Comparison of ENCODE assay signal across 8 cellular contexts in genomic region chr16:57091200-57091989, GRCh38. TPM values are rescaled to one million over a fixed set of nuclear protein-coding genes. Genes with fewer than 3 reads are reported as not detected.
DNase-seq lines count a peak whose midpoint lies in the region; ATAC-seq and TF ChIP-seq lines count a peak whose summit lies in the region.

No MANE protein-coding gene starts in this region.

- H3K4me3 Mint-ChIP-seq in activated CD4-positive, alpha-beta memory T cell treated with anti-CD3 and anti-CD28 coated beads for 36 hours: peak overlapping the region; percentile 47

- no peak for TF ChIP-seq POLR2A in prostate gland (IDR thresholded peaks at IDR 0.05)

- H3K36me3 ChIP-seq in cardiac muscle cell: no peaks in the 10 kb centered on the region
- no peaks in the 10 kb centered on the region for H3K36me3 ChIP-seq in prostate gland

- peaks cover 8% of the 10 kb centered on the region for H3K4me1 ChIP-seq in cardiac muscle cell (ENCODE audit: low read depth)
- H3K4me1 ChIP-seq in prostate gland (replicated peaks): peaks cover 6% of the 10 kb centered on the region

- H3K4me1 Mint-ChIP-seq in activated CD4-positive, alpha-beta memory T cell treated with anti-CD3 and anti-CD28 coated beads for 36 hours (ENCODE audit: low read depth): peaks cover 9% of the 10 kb centered on the region

- H3K9me3 ChIP-seq in cardiac muscle cell (ENCODE audit: low read depth) (no peaks in the 10 kb centered on the region), prostate gland (no peaks in the 10 kb centered on the region)

- no peaks in the 10 kb centered on the region for H3K36me3 Mint-ChIP-seq in activated CD4-positive, alpha-beta memory T cell treated with anti-CD3 and anti-CD28 coated beads for 36 hours

- peak overlapping the region; percentile 96 for H3K4me3 ChIP-seq in cardiac muscle cell
- peak overlapping the region; percentile 76 to 87 for H3K4me3 ChIP-seq in prostate gland

- POLR2A ChIA-PET in activated CD4-positive, alpha-beta memory T cell treated with anti-CD3 and anti-CD28 coated beads for 36 hours (lab: Charles Lee): interaction anchor here (1.1 kb wide), 1 partner anchor 15 kb away, joined by 3 read pairs; no protein-coding TSS in a partner anchor

- DNase-seq in cardiac muscle cell (ENCODE audit: low read depth in 1 of 2, low spot score in 1 of 2): peak; percentile 42 to 54
- DNase-seq in Right ventricle myocardium inferior (ENCODE audit: missing footprints): no peak
- no peak for DNase-seq in activated CD4-positive, alpha-beta memory T cell treated with anti-CD3 and anti-CD28 coated beads for 36 hours
- DNase-seq in left cardiac atrium: peak; percentile 61
- no peak for DNase-seq in prostate gland (ENCODE audit: low spot score)
- DNase-seq in activated effector memory CD4-positive, alpha-beta T cell treated with Interleukin-2 at 50 U/mL for 16 hours: no peak
- no peak for DNase-seq in putamen (ENCODE audit: low spot score)

- intact Hi-C loops in Right ventricle myocardium inferior (cut with DNase I): loop anchor here (5.0 kb wide), 1 partner anchor 56 kb away; no protein-coding TSS in a partner anchor
- intact Hi-C loops in activated CD4-positive, alpha-beta memory T cell treated with anti-CD3 and anti-CD28 coated beads for 36 hours (cut with micrococcal nuclease): loop anchor here (5.0 kb wide), 1 partner anchor 36 kb away; no protein-coding TSS in a partner anchor
- intact Hi-C loops in left cardiac atrium (cut with DNase I): no loop called here
- intact Hi-C loops in prostate gland (cut with DNase I): loop anchor here (5.0 to 10.0 kb wide), 2 partner anchors 203 to 326 kb away; no protein-coding TSS in a partner anchor

- CTCF ChIA-PET in activated CD4-positive, alpha-beta memory T cell treated with anti-CD3 and anti-CD28 coated beads for 36 hours (lab: Charles Lee): interaction anchor here (3.3 kb wide), 1 partner anchor 8 kb away, joined by 43 read pairs; no protein-coding TSS in a partner anchor

- no peaks in the 10 kb centered on the region for H3K9me3 Mint-ChIP-seq in activated CD4-positive, alpha-beta memory T cell treated with anti-CD3 and anti-CD28 coated beads for 36 hours

- 18% methylated on average over 25 of the region's 25 CpGs for WGBS in prostate gland

- H3K27ac ChIP-seq in cardiac muscle cell (peak overlapping the region; percentile 24), prostate gland (peak overlapping the region; percentile 73 to 75)

- H3K27ac Mint-ChIP-seq in activated CD4-positive, alpha-beta memory T cell treated with anti-CD3 and anti-CD28 coated beads for 36 hours: no peak overlapping the region

- peaks cover 7% of the 10 kb centered on the region for H3K27me3 Mint-ChIP-seq in activated CD4-positive, alpha-beta memory T cell treated with anti-CD3 and anti-CD28 coated beads for 36 hours

- TF ChIP-seq CTCF in cardiac muscle cell (IDR thresholded peaks at IDR 0.05; ENCODE audit: low read depth, low read length) (no peak), prostate gland (IDR thresholded peaks at IDR 0.05) (no peak)

- no peak for ATAC-seq in Right ventricle myocardium inferior
- ATAC-seq in left cardiac atrium: peak; percentile 11 to 42
- ATAC-seq in GM21528 (IDR thresholded peaks at IDR 0.05; ENCODE audit: low FRiP score, unreplicated experiment): no peak

- H3K27me3 ChIP-seq in cardiac muscle cell (no peaks in the 10 kb centered on the region), prostate gland (replicated peaks; ENCODE audit: insufficient read depth) (no peaks in the 10 kb centered on the region)

RNA-seq across cellular contexts. Expression of gene CPNE2, which starts 1.0 kb away (rescaled TPM):
- total RNA-seq in cardiac muscle cell: 26.5 and 43.0 TPM in 2 replicates
- 25.5 and 49.6 TPM in 2 replicates for polyA plus RNA-seq in cardiac muscle cell
- total RNA-seq in Right ventricle myocardium inferior: 14.6 TPM
- 1 to 10 TPM; 7.3 to 8.1 TPM for total RNA-seq in activated CD4-positive, alpha-beta memory T cell treated with anti-CD3 and anti-CD28 coated beads for 36 hours
- 10 to 100 TPM; 16.1 to 17.6 TPM for total RNA-seq in left cardiac atrium
- total RNA-seq in prostate gland: 10 to 100 TPM; 22.3 to 23.3 TPM

Comparison
In these comparisons a context has a peak if more than half of its experiments do, and no peak if none do; other contexts are left out.
1. DNase-seq: peak in cardiac muscle cell (2 of 2) and left cardiac atrium (single experiment); none in Right ventricle myocardium inferior (single experiment), activated CD4-positive, alpha-beta memory T cell treated with anti-CD3 and anti-CD28 coated beads for 36 hours (single experiment), prostate gland (single experiment), activated effector memory CD4-positive, alpha-beta T cell treated with Interleukin-2 at 50 U/mL for 16 hours (single experiment) and putamen (single experiment).
2. ATAC-seq: peak in left cardiac atrium (2 of 2); none in Right ventricle myocardium inferior (single experiment) and GM21528 (single experiment).
3. intact Hi-C loops: an anchor here in Right ventricle myocardium inferior (5.0 kb wide), activated CD4-positive, alpha-beta memory T cell treated with anti-CD3 and anti-CD28 coated beads for 36 hours (5.0 kb wide) and prostate gland (5.0 to 10.0 kb wide); none called in left cardiac atrium.